ENCODE assay signal across 8 cellular contexts in genomic region chr2:47904903-47905453, GRCh38. TPM values are rescaled to one million over a fixed set of nuclear protein-coding genes. Genes with fewer than 3 reads are reported as not detected.
DNase-seq lines count a peak whose midpoint lies in the region; ATAC-seq and TF ChIP-seq lines count a peak whose summit lies in the region.

No MANE protein-coding gene starts in this region.

- H3K27ac ChIP-seq in SK-N-MC (peak overlapping the region; percentile 77), mammary epithelial cell (ENCODE audit: insufficient read depth, low read depth, low read length) (peak overlapping the region; percentile 78)

- dilution Hi-C loops in mammary epithelial cell (cut with HindIII; ENCODE audit: low sequenced_read_pairs) = no loop called here

- DNase-seq in G401 (ENCODE audit: low spot score) = peak; percentile 32
- DNase-seq in HAP-1 (ENCODE audit: low spot score in 2 of 2) = peak in 1 of 2 experiments; percentile 35
- DNase-seq in SK-N-MC (ENCODE audit: low read depth, low spot score) = no peak
- DNase-seq in mammary epithelial cell = peak; percentile 21
- no peak for DNase-seq in kidney epithelial cell (ENCODE audit: low read depth)
- DNase-seq in stimulated activated CD4-positive, alpha-beta T cell treated with anti-CD3 and anti-CD28 coated beads, TNF-alpha, amount 100 ng/mL, for 4 hours (ENCODE audit: low read depth in 3 of 3) = peak in 2 of 3 experiments; percentile 11 to 30
- DNase-seq in KG1 (lab: John Stamatoyannopoulos, UW) = no peak

- 3% methylated on average over 8 of the region's 45 CpGs for WGBS in mammary epithelial cell (ENCODE audit: low coverage, missing lambda C conversion rate)

- peak overlapping the region; percentile 99 for H3K4me2 ChIP-seq in mammary epithelial cell (ENCODE audit: insufficient read depth, low read depth, low read length)

- in situ Hi-C loops in G401 (cut with HindIII; ENCODE audit: low sequenced_read_pairs) (no loop called here), HAP-1 (cut with MboI; ENCODE audit: low sequenced_read_pairs) (no loop called here), mammary epithelial cell (cut with MboI; ENCODE audit: low sequenced_read_pairs in 2 of 2) (no loop called here)

- CTCF ChIA-PET in mammary epithelial cell (lab: Charles Lee; ENCODE audit: low non-redundant PET) = no interaction called here

- H3K4me3 ChIP-seq in HAP-1 (peak overlapping the region; percentile 72), SK-N-MC (peak overlapping the region; percentile 81), mammary epithelial cell (replicated peaks in 1 of 3; ENCODE audit: insufficient read depth in 1 of 3, low read depth in 2 of 3, low read length in 3 of 3) (peak overlapping the region; percentile 82 to 89 (median 89)), kidney epithelial cell (ENCODE audit: low read depth, low read length) (peak overlapping the region; percentile 97)

- H3K36me3 ChIP-seq in HAP-1 (replicated peaks) = no peaks in the 10 kb centered on the region
- no peaks in the 10 kb centered on the region for H3K36me3 ChIP-seq in SK-N-MC (ENCODE audit: insufficient read depth, low read length)
- H3K36me3 ChIP-seq in mammary epithelial cell (ENCODE audit: insufficient read depth, low read length) = no peaks in the 10 kb centered on the region
- H3K36me3 ChIP-seq in kidney epithelial cell (ENCODE audit: control insufficient read depth, insufficient read depth, low read length) = no peaks in the 10 kb centered on the region

- H3K4me1 ChIP-seq in HAP-1 (peaks cover 3% of the 10 kb centered on the region; the same call in 1 of the 2 replicates), mammary epithelial cell (ENCODE audit: insufficient read depth, low read length) (peaks cover 8% of the 10 kb centered on the region)

- no TSS peak for BruUV-seq in mammary epithelial cell (replicated peaks; lab: Mats Ljungman, UMichigan)

- peak overlapping the region; percentile 51 for H2AFZ ChIP-seq in mammary epithelial cell (ENCODE audit: low read depth, low read length)

- H3K9ac ChIP-seq in SK-N-MC (ENCODE audit: insufficient read length) (peak overlapping the region; percentile 97), mammary epithelial cell (ENCODE audit: insufficient read depth, low read length) (peak overlapping the region; percentile 87)

- peaks cover 2% of the 10 kb centered on the region for H4K20me1 ChIP-seq in mammary epithelial cell (ENCODE audit: insufficient read depth, low read length)

- intact Hi-C loops in mammary epithelial cell (cut with micrococcal nuclease) = loop anchor here (5.0 kb wide), 1 partner anchor 38 kb away; no protein-coding TSS in a partner anchor

- peaks cover 56% of the 10 kb centered on the region for H3K79me2 ChIP-seq in mammary epithelial cell (ENCODE audit: insufficient read depth, low read length)

- TF ChIP-seq CTCF in mammary epithelial cell (conservative IDR thresholded peaks at IDR 0.05 in 1 of 2, IDR thresholded peaks at IDR 0.05 in 1 of 2; ENCODE audit: extremely low read depth in 1 of 2, insufficient read depth in 1 of 2, low read depth in 1 of 2, low read length in 2 of 2) (no peak), kidney epithelial cell (IDR thresholded peaks at IDR 0.05; ENCODE audit: insufficient read depth, low read length, poor library complexity, severe bottlenecking) (no peak)

- no peak for ATAC-seq in GM19328 (IDR thresholded peaks at IDR 0.05; ENCODE audit: unreplicated experiment)

- no peaks in the 10 kb centered on the region for H3K9me3 ChIP-seq in HAP-1
- no peaks in the 10 kb centered on the region for H3K9me3 ChIP-seq in SK-N-MC (ENCODE audit: low read depth, low read length)
- no peaks in the 10 kb centered on the region for H3K9me3 ChIP-seq in mammary epithelial cell (replicated peaks; ENCODE audit: insufficient read depth, low read length)

- H3K27me3 ChIP-seq in HAP-1 (ENCODE audit: low read depth) (no peaks in the 10 kb centered on the region), mammary epithelial cell (ENCODE audit: insufficient read depth, low read length) (no peaks in the 10 kb centered on the region), kidney epithelial cell (ENCODE audit: control insufficient read depth, insufficient read depth, low read length) (no peaks in the 10 kb centered on the region)

RNA-seq across cellular contexts. Expression of gene FBXO11, which starts 1.3 kb away (rescaled TPM):
- 19.4 and 40.1 TPM in 2 replicates for total RNA-seq in G401 (2014; rRNA removed; shearing (Covaris generic))
- 10 to 100 TPM; 35.0 to 65.5 TPM for total RNA-seq in mammary epithelial cell
- polyA plus RNA-seq in mammary epithelial cell = 17.6 TPM
- polyA minus RNA-seq in mammary epithelial cell = 152 TPM
- total RNA-seq in kidney epithelial cell = 32.0 and 40.3 TPM in 2 replicates

Comparison
In these comparisons a context has a peak if more than half of its experiments do, and no peak if none do; other contexts are left out.
1. DNase-seq: peak in G401 (single experiment), mammary epithelial cell (single experiment) and stimulated activated CD4-positive, alpha-beta T cell treated with anti-CD3 and anti-CD28 coated beads, TNF-alpha, amount 100 ng/mL, for 4 hours (2 of 3); none in SK-N-MC (single experiment), kidney epithelial cell (single experiment) and KG1 (single experiment).
2. Peak in every context shown above with its lines, with median percentiles within 50 percentile points of each other: H3K4me3 ChIP-seq.